In the genomic region with DNA sequence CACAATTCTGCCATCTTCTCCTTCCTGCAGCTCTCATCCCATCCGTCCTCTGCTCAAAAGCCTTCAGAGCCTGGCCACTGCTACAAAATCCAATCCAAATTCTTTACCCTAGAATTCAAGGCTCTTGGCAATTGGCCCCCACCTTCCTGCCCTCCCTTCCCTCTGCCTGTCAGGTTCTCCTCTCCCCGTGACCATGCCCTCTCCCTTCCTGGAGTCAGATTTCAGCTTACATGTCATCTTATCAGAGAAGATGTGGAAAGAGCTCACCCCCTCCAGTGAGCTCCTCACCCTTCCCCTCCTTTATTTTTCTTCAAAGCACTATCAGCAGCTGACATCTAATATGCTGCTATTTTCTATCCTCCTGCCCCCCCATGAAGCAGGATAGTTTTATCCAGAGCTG, we compare ENCODE assay signal across 2 cellular contexts.
TF ChIP-seq lines count a peak whose summit lies in the region.

No MANE protein-coding gene starts in this region.

TF ChIP-seq in GM23338, 12 proteins besides CTCF, POLR2A, EP300 and RAD21 (continues in another document):
- TF ChIP-seq POLR2AphosphoS5 (IDR thresholded peaks at IDR 0.05; ENCODE audit: low read depth) (no peak), ZNF114 (CRISPR knock-in tag; IDR thresholded peaks at IDR 0.05) (no peak), EZH2phosphoT487 (IDR thresholded peaks at IDR 0.05; ENCODE audit: unreplicated experiment) (no peak), JUNB (IDR thresholded peaks at IDR 0.05; ENCODE audit: unreplicated experiment) (no peak), NANOG (IDR thresholded peaks at IDR 0.05; ENCODE audit: borderline replicate concordance) (no peak), ZNF331 (CRISPR knock-in tag; IDR thresholded peaks at IDR 0.05; ENCODE audit: low read depth) (no peak), EZH2 (IDR thresholded peaks at IDR 0.05; ENCODE audit: low read depth, unreplicated experiment) (no peak)
- TF ChIP-seq, protein P1, sequence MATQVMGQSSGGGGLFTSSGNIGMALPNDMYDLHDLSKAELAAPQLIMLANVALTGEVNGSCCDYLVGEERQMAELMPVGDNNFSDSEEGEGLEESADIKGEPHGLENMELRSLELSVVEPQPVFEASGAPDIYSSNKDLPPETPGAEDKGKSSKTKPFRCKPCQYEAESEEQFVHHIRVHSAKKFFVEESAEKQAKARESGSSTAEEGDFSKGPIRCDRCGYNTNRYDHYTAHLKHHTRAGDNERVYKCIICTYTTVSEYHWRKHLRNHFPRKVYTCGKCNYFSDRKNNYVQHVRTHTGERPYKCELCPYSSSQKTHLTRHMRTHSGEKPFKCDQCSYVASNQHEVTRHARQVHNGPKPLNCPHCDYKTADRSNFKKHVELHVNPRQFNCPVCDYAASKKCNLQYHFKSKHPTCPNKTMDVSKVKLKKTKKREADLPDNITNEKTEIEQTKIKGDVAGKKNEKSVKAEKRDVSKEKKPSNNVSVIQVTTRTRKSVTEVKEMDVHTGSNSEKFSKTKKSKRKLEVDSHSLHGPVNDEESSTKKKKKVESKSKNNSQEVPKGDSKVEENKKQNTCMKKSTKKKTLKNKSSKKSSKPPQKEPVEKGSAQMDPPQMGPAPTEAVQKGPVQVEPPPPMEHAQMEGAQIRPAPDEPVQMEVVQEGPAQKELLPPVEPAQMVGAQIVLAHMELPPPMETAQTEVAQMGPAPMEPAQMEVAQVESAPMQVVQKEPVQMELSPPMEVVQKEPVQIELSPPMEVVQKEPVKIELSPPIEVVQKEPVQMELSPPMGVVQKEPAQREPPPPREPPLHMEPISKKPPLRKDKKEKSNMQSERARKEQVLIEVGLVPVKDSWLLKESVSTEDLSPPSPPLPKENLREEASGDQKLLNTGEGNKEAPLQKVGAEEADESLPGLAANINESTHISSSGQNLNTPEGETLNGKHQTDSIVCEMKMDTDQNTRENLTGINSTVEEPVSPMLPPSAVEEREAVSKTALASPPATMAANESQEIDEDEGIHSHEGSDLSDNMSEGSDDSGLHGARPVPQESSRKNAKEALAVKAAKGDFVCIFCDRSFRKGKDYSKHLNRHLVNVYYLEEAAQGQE (IDR thresholded peaks at IDR 0.05; ENCODE audit: unreplicated experiment) = no peak
- TF ChIP-seq, protein P2, sequence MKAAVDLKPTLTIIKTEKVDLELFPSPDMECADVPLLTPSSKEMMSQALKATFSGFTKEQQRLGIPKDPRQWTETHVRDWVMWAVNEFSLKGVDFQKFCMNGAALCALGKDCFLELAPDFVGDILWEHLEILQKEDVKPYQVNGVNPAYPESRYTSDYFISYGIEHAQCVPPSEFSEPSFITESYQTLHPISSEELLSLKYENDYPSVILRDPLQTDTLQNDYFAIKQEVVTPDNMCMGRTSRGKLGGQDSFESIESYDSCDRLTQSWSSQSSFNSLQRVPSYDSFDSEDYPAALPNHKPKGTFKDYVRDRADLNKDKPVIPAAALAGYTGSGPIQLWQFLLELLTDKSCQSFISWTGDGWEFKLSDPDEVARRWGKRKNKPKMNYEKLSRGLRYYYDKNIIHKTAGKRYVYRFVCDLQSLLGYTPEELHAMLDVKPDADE (IDR thresholded peaks at IDR 0.05) = no peak
- TF ChIP-seq, protein P3, sequence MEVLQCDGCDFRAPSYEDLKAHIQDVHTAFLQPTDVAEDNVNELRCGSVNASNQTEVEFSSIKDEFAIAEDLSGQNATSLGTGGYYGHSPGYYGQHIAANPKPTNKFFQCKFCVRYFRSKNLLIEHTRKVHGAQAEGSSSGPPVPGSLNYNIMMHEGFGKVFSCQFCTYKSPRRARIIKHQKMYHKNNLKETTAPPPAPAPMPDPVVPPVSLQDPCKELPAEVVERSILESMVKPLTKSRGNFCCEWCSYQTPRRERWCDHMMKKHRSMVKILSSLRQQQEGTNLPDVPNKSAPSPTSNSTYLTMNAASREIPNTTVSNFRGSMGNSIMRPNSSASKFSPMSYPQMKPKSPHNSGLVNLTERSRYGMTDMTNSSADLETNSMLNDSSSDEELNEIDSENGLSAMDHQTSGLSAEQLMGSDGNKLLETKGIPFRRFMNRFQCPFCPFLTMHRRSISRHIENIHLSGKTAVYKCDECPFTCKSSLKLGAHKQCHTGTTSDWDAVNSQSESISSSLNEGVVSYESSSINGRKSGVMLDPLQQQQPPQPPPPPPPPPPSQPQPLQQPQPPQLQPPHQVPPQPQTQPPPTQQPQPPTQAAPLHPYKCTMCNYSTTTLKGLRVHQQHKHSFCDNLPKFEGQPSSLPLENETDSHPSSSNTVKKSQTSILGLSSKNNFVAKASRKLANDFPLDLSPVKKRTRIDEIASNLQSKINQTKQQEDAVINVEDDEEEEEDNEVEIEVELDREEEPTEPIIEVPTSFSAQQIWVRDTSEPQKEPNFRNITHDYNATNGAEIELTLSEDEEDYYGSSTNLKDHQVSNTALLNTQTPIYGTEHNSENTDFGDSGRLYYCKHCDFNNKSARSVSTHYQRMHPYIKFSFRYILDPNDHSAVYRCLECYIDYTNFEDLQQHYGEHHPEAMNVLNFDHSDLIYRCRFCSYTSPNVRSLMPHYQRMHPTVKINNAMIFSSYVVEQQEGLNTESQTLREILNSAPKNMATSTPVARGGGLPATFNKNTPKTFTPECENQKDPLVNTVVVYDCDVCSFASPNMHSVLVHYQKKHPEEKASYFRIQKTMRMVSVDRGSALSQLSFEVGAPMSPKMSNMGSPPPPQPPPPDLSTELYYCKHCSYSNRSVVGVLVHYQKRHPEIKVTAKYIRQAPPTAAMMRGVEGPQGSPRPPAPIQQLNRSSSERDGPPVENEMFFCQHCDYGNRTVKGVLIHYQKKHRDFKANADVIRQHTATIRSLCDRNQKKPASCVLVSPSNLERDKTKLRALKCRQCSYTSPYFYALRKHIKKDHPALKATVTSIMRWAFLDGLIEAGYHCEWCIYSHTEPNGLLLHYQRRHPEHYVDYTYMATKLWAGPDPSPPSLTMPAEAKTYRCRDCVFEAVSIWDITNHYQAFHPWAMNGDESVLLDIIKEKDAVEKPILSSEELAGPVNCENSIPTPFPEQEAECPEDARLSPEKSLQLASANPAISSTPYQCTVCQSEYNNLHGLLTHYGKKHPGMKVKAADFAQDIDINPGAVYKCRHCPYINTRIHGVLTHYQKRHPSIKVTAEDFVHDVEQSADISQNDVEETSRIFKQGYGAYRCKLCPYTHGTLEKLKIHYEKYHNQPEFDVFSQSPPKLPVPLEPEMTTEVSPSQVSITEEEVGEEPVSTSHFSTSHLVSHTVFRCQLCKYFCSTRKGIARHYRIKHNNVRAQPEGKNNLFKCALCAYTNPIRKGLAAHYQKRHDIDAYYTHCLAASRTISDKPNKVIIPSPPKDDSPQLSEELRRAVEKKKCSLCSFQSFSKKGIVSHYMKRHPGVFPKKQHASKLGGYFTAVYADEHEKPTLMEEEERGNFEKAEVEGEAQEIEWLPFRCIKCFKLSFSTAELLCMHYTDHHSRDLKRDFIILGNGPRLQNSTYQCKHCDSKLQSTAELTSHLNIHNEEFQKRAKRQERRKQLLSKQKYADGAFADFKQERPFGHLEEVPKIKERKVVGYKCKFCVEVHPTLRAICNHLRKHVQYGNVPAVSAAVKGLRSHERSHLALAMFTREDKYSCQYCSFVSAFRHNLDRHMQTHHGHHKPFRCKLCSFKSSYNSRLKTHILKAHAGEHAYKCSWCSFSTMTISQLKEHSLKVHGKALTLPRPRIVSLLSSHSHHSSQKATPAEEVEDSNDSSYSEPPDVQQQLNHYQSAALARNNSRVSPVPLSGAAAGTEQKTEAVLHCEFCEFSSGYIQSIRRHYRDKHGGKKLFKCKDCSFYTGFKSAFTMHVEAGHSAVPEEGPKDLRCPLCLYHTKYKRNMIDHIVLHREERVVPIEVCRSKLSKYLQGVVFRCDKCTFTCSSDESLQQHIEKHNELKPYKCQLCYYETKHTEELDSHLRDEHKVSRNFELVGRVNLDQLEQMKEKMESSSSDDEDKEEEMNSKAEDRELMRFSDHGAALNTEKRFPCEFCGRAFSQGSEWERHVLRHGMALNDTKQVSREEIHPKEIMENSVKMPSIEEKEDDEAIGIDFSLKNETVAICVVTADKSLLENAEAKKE (CRISPR knock-in tag; IDR thresholded peaks at IDR 0.05) = no peak

TF ChIP-seq in H1, 55 proteins besides CTCF, POLR2A, EP300 and RAD21:
- no peak for TF ChIP-seq BCL11A (IDR thresholded peaks at IDR 0.05; ENCODE audit: low read depth in 2 of 2, low read length in 2 of 2)
- TF ChIP-seq, protein P4, sequence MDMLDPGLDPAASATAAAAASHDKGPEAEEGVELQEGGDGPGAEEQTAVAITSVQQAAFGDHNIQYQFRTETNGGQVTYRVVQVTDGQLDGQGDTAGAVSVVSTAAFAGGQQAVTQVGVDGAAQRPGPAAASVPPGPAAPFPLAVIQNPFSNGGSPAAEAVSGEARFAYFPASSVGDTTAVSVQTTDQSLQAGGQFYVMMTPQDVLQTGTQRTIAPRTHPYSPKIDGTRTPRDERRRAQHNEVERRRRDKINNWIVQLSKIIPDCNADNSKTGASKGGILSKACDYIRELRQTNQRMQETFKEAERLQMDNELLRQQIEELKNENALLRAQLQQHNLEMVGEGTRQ (IDR thresholded peaks at IDR 0.05; ENCODE audit: low read length) = no peak
